24 cellular contexts compared by ENCODE assay signal in genomic region chr6:6368040-6368683, GRCh38. TPM values are rescaled to one million over a fixed set of nuclear protein-coding genes. Genes with fewer than 3 reads are reported as not detected.
A peak's percentile ranks its signal among the peaks of the same experiment; 100 is the strongest.
DNase-seq lines count a peak whose midpoint lies in the region; ATAC-seq, FAIRE-seq and TF ChIP-seq lines count a peak whose summit lies in the region.
"Had no signal": no experiment of that assay in that cellular context is flagged by ENCODE, and none has a peak within 500 bp of the region (broad histone marks: within the 10 kb centered on the region; RNA-seq: fewer than 3 reads in every experiment).

No MANE protein-coding gene starts in this region.

- TF ChIP-seq POLR2A in HepG2 (IDR thresholded peaks at IDR 0.05; ENCODE audit: insufficient read depth in 1 of 2, low read depth in 2 of 2, low read length in 2 of 2) (no peak), right lobe of liver (IDR thresholded peaks at IDR 0.05) (no peak), K562 (conservative IDR thresholded peaks at IDR 0.05) (no peak)

- H3K9ac ChIP-seq in HepG2 (ENCODE audit: insufficient read depth, low read depth, low read length): no peak overlapping the region
- no peak overlapping the region for H3K9ac ChIP-seq in K562 (ENCODE audit: insufficient read depth in 1 of 2, low read depth in 2 of 2, low read length in 2 of 2)
- no peak overlapping the region for H3K9ac ChIP-seq in GM23248
- H3K9ac ChIP-seq: BLaER1 treated with 17β-estradiol and CSF1 and Interleukin-3, amounts not matched to agents 10 nM and 100 nM had no signal

- H4K20me1 ChIP-seq in HepG2 (ENCODE audit: insufficient read depth, low read length) (no peaks in the 10 kb centered on the region), K562 (replicated peaks; ENCODE audit: control insufficient read depth, insufficient read depth, low read length) (no peaks in the 10 kb centered on the region), GM23248 (ENCODE audit: insufficient read depth) (no peaks in the 10 kb centered on the region)
- H4K20me1 ChIP-seq: BLaER1 treated with 17β-estradiol and CSF1 and Interleukin-3, amounts not matched to agents 10 nM and 100 nM had no signal

- BruUV-seq in HepG2 (replicated peaks; lab: Mats Ljungman, UMichigan) (no TSS peak), K562 (replicated peaks; lab: Mats Ljungman, UMichigan) (no TSS peak)

- no peaks in the 10 kb centered on the region for H3K27me3 ChIP-seq in HepG2 (ENCODE audit: control insufficient read depth in 1 of 2, insufficient read depth in 2 of 2, low read length in 2 of 2)
- H3K27me3 ChIP-seq in right lobe of liver: no peaks in the 10 kb centered on the region
- no peaks in the 10 kb centered on the region for H3K27me3 ChIP-seq in K562 (ENCODE audit: control insufficient read depth in 2 of 2, insufficient read depth in 2 of 2, low read length in 2 of 2)
- H3K27me3 ChIP-seq in GM23248 (replicated peaks; ENCODE audit: insufficient read depth): no peaks in the 10 kb centered on the region
- H3K27me3 ChIP-seq: BE2C; BLaER1 treated with 17β-estradiol and CSF1 and Interleukin-3, amounts not matched to agents 10 nM and 100 nM had no signal

- 53% methylated on average over 3 of the region's 3 CpGs for WGBS in HepG2 (ENCODE audit: low lambda C conversion rate)
- 78% methylated on average over 3 of the region's 3 CpGs for WGBS in right lobe of liver (ENCODE audit: insufficient coverage, low coverage, low lambda C conversion rate, missing lambda C conversion rate)
- 5% methylated on average over 3 of the region's 3 CpGs for WGBS in K562 (ENCODE audit: insufficient coverage, low coverage, missing lambda C conversion rate)
- 64 to 67% methylated on average over 3 of the region's 3 CpGs for WGBS in GM23248 (ENCODE audit: low coverage in 1 of 2, low lambda C conversion rate in 2 of 2, missing lambda C conversion rate in 2 of 2), 2 experiments

- in situ Hi-C loops in HepG2 (cut with HindIII; ENCODE audit: extremely low pct_ligation_motif_present, low pct_unique_long_range_greater_than_20kb) (no loop called here), K562 (cut with MboI) (no loop called here), GM23248 (cut with MboI) (no loop called here)

- TF ChIP-seq RAD21 in HepG2 (CRISPR knock-in tag; IDR thresholded peaks at IDR 0.05): no peak
- no peak for TF ChIP-seq RAD21 in K562 (CRISPR knock-in tag; conservative IDR thresholded peaks at IDR 0.05 in 1 of 2, IDR thresholded peaks at IDR 0.05 in 1 of 2)

- H3K4me3 ChIP-seq in HepG2 (replicated peaks in 1 of 3; ENCODE audit: insufficient read depth in 1 of 3, low read depth in 2 of 3, low read length in 3 of 3) (no peak overlapping the region), right lobe of liver (no peak overlapping the region), K562 (no peak overlapping the region), GM23248 (no peak overlapping the region)
- H3K4me3 ChIP-seq: A549; BLaER1 treated with 17β-estradiol and CSF1 and Interleukin-3, amounts not matched to agents 10 nM and 100 nM; GM23338 had no signal

- no peak for ATAC-seq in HepG2
- no peak for ATAC-seq in right lobe of liver
- no peak for ATAC-seq in K562
- ATAC-seq in GM18907 (IDR thresholded peaks at IDR 0.05; ENCODE audit: unreplicated experiment): no peak
- ATAC-seq: A549, GM23338, HCT116 had no signal

- H3K9me2 ChIP-seq in GM23248 (ENCODE audit: insufficient read depth): no peaks in the 10 kb centered on the region

- H3K4me1 ChIP-seq in HepG2 (ENCODE audit: insufficient read depth, low read length): no peaks in the 10 kb centered on the region
- H3K4me1 ChIP-seq in right lobe of liver: no peaks in the 10 kb centered on the region
- H3K4me1 ChIP-seq in K562 (replicated peaks in 1 of 2; ENCODE audit: control insufficient read depth in 2 of 2, insufficient read depth in 2 of 2, low read length in 2 of 2): no peaks in the 10 kb centered on the region
- H3K4me1 ChIP-seq in GM23248 (ENCODE audit: insufficient read depth): no peaks in the 10 kb centered on the region
- H3K4me1 ChIP-seq: A549, BE2C had no signal

- H3K79me2 ChIP-seq in HepG2 (ENCODE audit: insufficient read depth, low read length) (no peaks in the 10 kb centered on the region), K562 (ENCODE audit: control insufficient read depth, insufficient read depth, low read length) (no peaks in the 10 kb centered on the region), GM23248 (ENCODE audit: insufficient read depth) (no peaks in the 10 kb centered on the region)

- no peaks in the 10 kb centered on the region for H3K36me3 ChIP-seq in HepG2 (replicated peaks in 1 of 2; ENCODE audit: control insufficient read depth in 1 of 2, insufficient read depth in 2 of 2, low read length in 2 of 2)
- no peaks in the 10 kb centered on the region for H3K36me3 ChIP-seq in right lobe of liver
- no peaks in the 10 kb centered on the region for H3K36me3 ChIP-seq in K562 (ENCODE audit: control insufficient read depth, insufficient read depth, low read length)
- no peaks in the 10 kb centered on the region for H3K36me3 ChIP-seq in GM23248 (ENCODE audit: low read depth)
- H3K36me3 ChIP-seq: BE2C; BLaER1 treated with 17β-estradiol and CSF1 and Interleukin-3, amounts not matched to agents 10 nM and 100 nM had no signal

- intact Hi-C loops in HepG2 (cut with micrococcal nuclease; ENCODE audit: unreplicated experiment): no loop called here
- intact Hi-C loops in right lobe of liver (cut with DNase I): no loop called here
- intact Hi-C loops in K562 (cut with micrococcal nuclease): no loop called here

- FAIRE-seq in HepG2 (lab: Jason Lieb, UNC): no peak
- no peak for FAIRE-seq in K562 (lab: Jason Lieb, UNC)
- FAIRE-seq: A549, G401.6, GM12892, GM19239 had no signal

- no peak overlapping the region for H3K4me2 ChIP-seq in HepG2 (ENCODE audit: low read depth, low read length)
- H3K4me2 ChIP-seq in K562 (ENCODE audit: insufficient read depth, low read length): no peak overlapping the region
- H3K4me2 ChIP-seq in GM23248 (ENCODE audit: unreplicated experiment): no peak overlapping the region
- H3K4me2 ChIP-seq: A549, GM23338 had no signal

- H2AFZ ChIP-seq in HepG2 (ENCODE audit: low read length) (no peak overlapping the region), K562 (ENCODE audit: low read depth, low read length) (no peak overlapping the region), GM23248 (no peak overlapping the region)
- H2AFZ ChIP-seq: GM23338 had no signal

- no peak for TF ChIP-seq CTCF in HepG2 (CRISPR knock-in tag; IDR thresholded peaks at IDR 0.05)
- no peak for TF ChIP-seq CTCF in right lobe of liver (IDR thresholded peaks at IDR 0.05)
- TF ChIP-seq CTCF in K562 (IDR thresholded peaks at IDR 0.05 in 2 of 3, conservative IDR thresholded peaks at IDR 0.05 in 1 of 3; ENCODE audit: insufficient read depth in 2 of 3, low read depth in 1 of 3, low read length in 3 of 3): no peak

- no peak for TF ChIP-seq EP300 in HepG2 (IDR thresholded peaks at IDR 0.05; ENCODE audit: low read depth in 2 of 2, low read length in 2 of 2)
- TF ChIP-seq EP300 in HepG2 (CRISPR knock-in tag; IDR thresholded peaks at IDR 0.05; ENCODE audit: borderline replicate concordance): no peak
- TF ChIP-seq EP300 in K562 (IDR thresholded peaks at IDR 0.05; ENCODE audit: low read length): no peak

- H3K27ac ChIP-seq in HepG2 (ENCODE audit: extremely low read length, insufficient read depth, low read length) (no peak overlapping the region), right lobe of liver (no peak overlapping the region), K562 (ENCODE audit: extremely low read depth, low read depth, low read length) (no peak overlapping the region), GM23248 (no peak overlapping the region)
- H3K27ac ChIP-seq: A549; BLaER1 treated with 17β-estradiol and CSF1 and Interleukin-3, amounts not matched to agents 10 nM and 100 nM had no signal

- POLR2A ChIA-PET in HepG2 (lab: Yijun Ruan, JAX): no interaction called here
- POLR2A ChIA-PET in K562 (lab: Yijun Ruan, JAX): interaction anchor here (1.2 kb wide), 1 partner anchor 17 kb away, joined by 3 read pairs; no protein-coding TSS in a partner anchor

- DNase-seq in HepG2 (ENCODE audit: low spot score) (no peak), right lobe of liver (no peak), NCI-H2029 treated with DMSO at 0.1 percent for 48 hours (lab: John Stamatoyannopoulos, UW) (peak; percentile 74), K562 (ENCODE audit: extremely low read depth in 1 of 4, low spot score in 3 of 4) (no peak), GM23248 (no peak)
- DNase-seq in activated CD4-positive, CD25-positive, alpha-beta regulatory T cell treated with anti-CD3 and anti-CD28 coated beads, Interleukin-2, amount 50 U/mL, for 72 hours: no peak
- DNase-seq: 8988T; ACHN; BE2C; Calu3; CD4-positive, alpha-beta T cell; CD8-positive, alpha-beta memory T cell; DMS53; DND-41; H9; HFFc6 had no signal

- H3F3A ChIP-seq in GM23248 (ENCODE audit: insufficient read depth): no peaks in the 10 kb centered on the region

- CTCF ChIA-PET in HepG2 (lab: Yijun Ruan, JAX; ENCODE audit: low intra/inter-chr PET ratio, low total read pairs): no interaction called here
- CTCF ChIA-PET in K562 (lab: Yijun Ruan, JAX; ENCODE audit: low intra/inter-chr PET ratio): no interaction called here

- H3K9me1 ChIP-seq in K562 (ENCODE audit: control insufficient read depth, insufficient read depth, low read length): no peaks in the 10 kb centered on the region

- no peaks in the 10 kb centered on the region for H3K9me3 ChIP-seq in HepG2 (ENCODE audit: low read length)
- H3K9me3 ChIP-seq in right lobe of liver: no peaks in the 10 kb centered on the region
- H3K9me3 ChIP-seq in K562 (replicated peaks; ENCODE audit: control insufficient read depth, insufficient read depth, low read depth, low read length): no peaks in the 10 kb centered on the region
- no peaks in the 10 kb centered on the region for H3K9me3 ChIP-seq in GM23248 (ENCODE audit: low read depth)
- H3K9me3 ChIP-seq: A549, BE2C had no signal

RNA-seq across cellular contexts. Expression of gene F13A1, which starts 47.7 kb away (rescaled TPM):
- total RNA-seq in HepG2 (2016; rRNA removed; fragmentation: Illumina TruSeq; extraction: Trizol) (not detected in 2 replicates), right lobe of liver (10 to 100 TPM in 1 of 6 experiments, 1 to 10 TPM in 4, under 1 TPM in 1; 0.86 to 10.1 (median 2.1) TPM), K562 (2014; rRNA removed) (not detected in 2 replicates), K562 (2014; rRNA removed; fragmentation: Illumina TruSeq; extraction: Trizol) (not detected in 2 replicates), K562 (2015; rRNA removed; fragmentation: Illumina TruSeq; extraction: Trizol) (not detected in 2 replicates), K562 (2021) (0.13 and 0.33 TPM in 2 replicates)
- total RNA-seq in HepG2 (2016; cell fraction: cytosol; rRNA removed; fragmentation: Illumina TruSeq; extraction: Trizol; ENCODE audit: low read depth): not detected in 2 replicates
- total RNA-seq in HepG2 (2016; cell fraction: insoluble cytoplasmic fraction; rRNA removed; fragmentation: Illumina TruSeq; extraction: Trizol): not detected in 2 replicates
- total RNA-seq in HepG2 (2016; cell fraction: membrane; rRNA removed; fragmentation: Illumina TruSeq; extraction: Trizol): not detected in 2 replicates
- total RNA-seq in HepG2 (2016; cell fraction: nucleus; rRNA removed; fragmentation: Illumina TruSeq; extraction: Trizol): not detected in 2 replicates
- polyA plus RNA-seq in HepG2 (2011; rRNA removed) (not detected in 2 replicates), K562 (2011; rRNA removed) (not detected in 2 replicates), K562 (2014; fragmentation: Illumina TruSeq; extraction: Trizol) (not detected in 2 replicates), K562 (2014; fragmentation: Nextera tagmentation; extraction: Ambion mirVana) (not detected), K562 (2014; rRNA removed) (not detected in 2 replicates), GM23248 (2016; fragmentation: Nextera tagmentation; extraction: Ambion mirVana) (not detected in 2 replicates)
- not detected in 2 replicates for polyA plus RNA-seq in HepG2 (2011; cell fraction: cytosol; rRNA removed)
- polyA plus RNA-seq in HepG2 (2011; cell fraction: nucleus; rRNA removed): not detected in 2 replicates
- polyA plus RNA-seq in HepG2 (2012): not detected in 2 replicates
- not detected in 2 replicates for polyA plus RNA-seq in HepG2 (2016; cell fraction: cytosol; fragmentation: Illumina TruSeq; extraction: Trizol; ENCODE audit: low read depth)
- polyA plus RNA-seq in HepG2 (2016; cell fraction: insoluble cytoplasmic fraction; fragmentation: Illumina TruSeq; extraction: Trizol; ENCODE audit: low read depth): not detected in 2 replicates
- not detected in 2 replicates for polyA plus RNA-seq in HepG2 (2016; cell fraction: membrane; fragmentation: Illumina TruSeq; extraction: Trizol; ENCODE audit: low read depth)
- polyA plus RNA-seq in HepG2 (2016; cell fraction: nucleus; fragmentation: Illumina TruSeq; extraction: Trizol; ENCODE audit: insufficient read depth, low read depth): not detected in 2 replicates
- not detected in 2 replicates for polyA minus RNA-seq in HepG2 (2011; rRNA and poly(A)+ RNA removed; ENCODE audit: low replicate concordance)
- not detected in 2 replicates for polyA minus RNA-seq in HepG2 (2011; cell fraction: cytosol; rRNA and poly(A)+ RNA removed)
- polyA minus RNA-seq in HepG2 (2011; cell fraction: nucleus; rRNA and poly(A)+ RNA removed): not detected in 2 replicates
- total RNA-seq in K562 (2011; cell fraction: chromatin; rRNA removed; ENCODE audit: low replicate concordance): not detected in 2 replicates
- total RNA-seq in K562 (2011; cell fraction: nucleolus; rRNA removed): not detected in 2 replicates
- not detected in 2 replicates for total RNA-seq in K562 (2011; cell fraction: nucleoplasm; rRNA removed)
- polyA plus RNA-seq in K562 (2011; cell fraction: cytosol; rRNA removed): not detected in 2 replicates
- polyA plus RNA-seq in K562 (2011; cell fraction: nucleus; rRNA removed): not detected in 2 replicates
- not detected in 2 replicates for polyA plus RNA-seq in K562 (2012)
- not detected in 2 replicates for polyA minus RNA-seq in K562 (2011; rRNA and poly(A)+ RNA removed)
- not detected in 2 replicates for polyA minus RNA-seq in K562 (2011; cell fraction: cytosol; rRNA and poly(A)+ RNA removed)
- not detected in 2 replicates for polyA minus RNA-seq in K562 (2011; cell fraction: nucleus; rRNA and poly(A)+ RNA removed)
- not detected in 2 replicates for total RNA-seq in GM23248 (2014; rRNA removed; shearing (Covaris generic))
- total RNA-seq: Calu3 had no signal
- polyA plus RNA-seq: A549 had no signal
